8 cellular contexts compared by ENCODE assay signal in genomic region chr4:112765317-112765989, GRCh38.
A peak's percentile ranks its signal among the peaks of the same experiment; 100 is the strongest.
DNase-seq lines count a peak whose midpoint lies in the region; ATAC-seq and TF ChIP-seq lines count a peak whose summit lies in the region.

No MANE protein-coding gene starts in this region.

- H3K27ac ChIP-seq in fibroblast of lung (ENCODE audit: insufficient read depth, low read length), result no peak overlapping the region
- no peak overlapping the region for H3K27ac ChIP-seq in gastrocnemius medialis
- no peak overlapping the region for H3K27ac ChIP-seq in suprapubic skin
- no peak overlapping the region for H3K27ac ChIP-seq in esophagus squamous epithelium

- in situ Hi-C loops in ACHN (cut with HindIII; ENCODE audit: low pct_ligation_motif_present, low pct_unique_long_range_greater_than_20kb, low sequenced_read_pairs) (no loop called here), gastrocnemius medialis (cut with MboI; ENCODE audit: low sequenced_read_pairs in 4 of 4) (loop anchor here in 2 of 4 donors (5.0 to 25.0 kb wide), 3 partner anchors 133 to 428 kb away; no protein-coding TSS in a partner anchor)

- DNase-seq in ACHN (peak; percentile 19), RKO (ENCODE audit: low spot score) (peak; percentile 55), fibroblast of lung (ENCODE audit: low read depth in 2 of 2) (peak; percentile 12 to 13), gastrocnemius medialis (no peak), suprapubic skin (ENCODE audit: low spot score in 2 of 2) (no peak), esophagus squamous epithelium (lab: John Stamatoyannopoulos, UW) (no peak)

- H3K9ac ChIP-seq in fibroblast of lung (ENCODE audit: insufficient read depth, low read length), result no peak overlapping the region

- ATAC-seq in HG03175 (IDR thresholded peaks at IDR 0.05; ENCODE audit: unreplicated experiment) (peak; percentile 57), gastrocnemius medialis (peak; percentile 45 to 75)

- no peaks in the 10 kb centered on the region for H3K79me2 ChIP-seq in fibroblast of lung (ENCODE audit: control insufficient read depth, insufficient read depth, low read length)

- H3K4me1 ChIP-seq in fibroblast of lung (ENCODE audit: control insufficient read depth, extremely low read depth, insufficient read depth, low read length) (no peaks in the 10 kb centered on the region), gastrocnemius medialis (no peaks in the 10 kb centered on the region), suprapubic skin (peaks cover 3% of the 10 kb centered on the region), esophagus squamous epithelium (peaks cover 0 to 7% (median 0%) of the 10 kb centered on the region in 3 donors)

- H3K9me3 ChIP-seq in fibroblast of lung (ENCODE audit: control insufficient read depth, insufficient read depth, low read depth, low read length), result no peaks in the 10 kb centered on the region
- no peaks in the 10 kb centered on the region for H3K9me3 ChIP-seq in gastrocnemius medialis
- H3K9me3 ChIP-seq in suprapubic skin, result no peaks in the 10 kb centered on the region
- no peaks in the 10 kb centered on the region for H3K9me3 ChIP-seq in esophagus squamous epithelium

- no peak for TF ChIP-seq EP300 in suprapubic skin (IDR thresholded peaks at IDR 0.05)

- H3K4me3 ChIP-seq in GM12875 (ENCODE audit: low read depth, low read length) (no peak overlapping the region), fibroblast of lung (replicated peaks in 1 of 4; ENCODE audit: control extremely low read depth in 1 of 4, insufficient read depth in 1 of 4, low read depth in 3 of 4, low read length in 4 of 4) (no peak overlapping the region), gastrocnemius medialis (no peak overlapping the region), suprapubic skin (no peak overlapping the region), esophagus squamous epithelium (no peak overlapping the region)

- WGBS in suprapubic skin, result 21% methylated on average over 5 of the region's 5 CpGs
- 20 to 26% methylated on average over 5 of the region's 5 CpGs for WGBS in esophagus squamous epithelium, 2 donors

- no peak overlapping the region for H3K4me2 ChIP-seq in fibroblast of lung (ENCODE audit: extremely low read depth, insufficient read depth, low read length)

- H3K27me3 ChIP-seq in fibroblast of lung (ENCODE audit: control insufficient read depth, insufficient read depth, low read length) (no peaks in the 10 kb centered on the region), gastrocnemius medialis (no peaks in the 10 kb centered on the region), suprapubic skin (no peaks in the 10 kb centered on the region), esophagus squamous epithelium (no peaks in the 10 kb centered on the region)

- TF ChIP-seq POLR2A in gastrocnemius medialis (IDR thresholded peaks at IDR 0.05) (no peak), suprapubic skin (IDR thresholded peaks at IDR 0.05) (no peak), esophagus squamous epithelium (IDR thresholded peaks at IDR 0.05) (no peak)

- intact Hi-C loops in gastrocnemius medialis (cut with DNase I; ENCODE audit: low total_unique reads), result loop anchor here (1.0 kb wide), 1 partner anchor 128 kb away; the partner anchor contains the start of gene LARP7
- intact Hi-C loops in esophagus squamous epithelium (cut with DNase I), result loop anchor here (10.0 kb wide), 1 partner anchor 131 kb away; the partner anchor contains the start of genes LARP7 and ZGRF1

- no peaks in the 10 kb centered on the region for H4K20me1 ChIP-seq in fibroblast of lung (ENCODE audit: control insufficient read depth, extremely low read depth, insufficient read depth, low read length)

- no peak overlapping the region for H2AFZ ChIP-seq in fibroblast of lung (ENCODE audit: low read length)

- H3K36me3 ChIP-seq in fibroblast of lung (ENCODE audit: control insufficient read depth, insufficient read depth, low read length) (no peaks in the 10 kb centered on the region), gastrocnemius medialis (no peaks in the 10 kb centered on the region), suprapubic skin (no peaks in the 10 kb centered on the region), esophagus squamous epithelium (no peaks in the 10 kb centered on the region)

- peak; percentile 48 for TF ChIP-seq CTCF in GM12875 (IDR thresholded peaks at IDR 0.05; ENCODE audit: borderline replicate concordance, insufficient read depth, low read depth, low read length)
- TF ChIP-seq CTCF in fibroblast of lung (conservative IDR thresholded peaks at IDR 0.05 in 1 of 2, IDR thresholded peaks at IDR 0.05 in 1 of 2; ENCODE audit: low read depth in 1 of 2, low read length in 2 of 2), result peak; percentile 36 to 51
- TF ChIP-seq CTCF in gastrocnemius medialis (IDR thresholded peaks at IDR 0.05 in 4 of 5, conservative IDR thresholded peaks at IDR 0.05 in 1 of 5), result peak in 4 of 5 experiments; percentile 13 to 59 (median 46)
- no peak for TF ChIP-seq CTCF in suprapubic skin (IDR thresholded peaks at IDR 0.05)
- TF ChIP-seq CTCF in esophagus squamous epithelium (IDR thresholded peaks at IDR 0.05), result peak in 2 of 6 experiments; percentile 14 to 33

Comparison
In these comparisons a context has a peak if more than half of its experiments do, and no peak if none do; other contexts are left out.
1. DNase-seq: peak in ACHN (single experiment), RKO (single experiment) and fibroblast of lung (2 of 2); none in gastrocnemius medialis (0 of 2), suprapubic skin (0 of 2) and esophagus squamous epithelium (single experiment).
2. CTCF ChIP-seq: peak in GM12875 (single experiment), fibroblast of lung (2 of 2) and gastrocnemius medialis (4 of 5); none in suprapubic skin (0 of 2).